Comparison of ENCODE assay signal across 26 cellular contexts in genomic region chr11:126861796-126862195, GRCh38.
"Had no signal": no experiment of that assay in that cellular context is flagged by ENCODE, and none has a peak within 500 bp of the region (broad histone marks: within the 10 kb centered on the region; RNA-seq: fewer than 3 reads in every experiment).

No MANE protein-coding gene starts in this region.

- H3K4me3 ChIP-seq: hepatocyte, left ventricle myocardium inferior, lung, pancreas, prostate gland, skin epidermis, suprapubic skin, thoracic aorta, tibial nerve, vagina had no signal

- H3K4me2 ChIP-seq: hepatocyte had no signal

- H3K27ac ChIP-seq: hepatocyte, left ventricle myocardium inferior, pancreas, prostate gland, skin epidermis, suprapubic skin, thoracic aorta, tibial nerve, vagina had no signal

- H3K9me3 Mint-ChIP-seq: mesothelial cell of epicardium; natural killer cell; nephron progenitor cell; stimulated activated naive CD8-positive, alpha-beta T cell treated with anti-CD3 and anti-CD28 coated beads, Interleukin-15, Interleukin-2, amounts not matched to agents 100 ng/mL and 50 ng/mL, for 24 hours had no signal

- H3K27ac Mint-ChIP-seq: mesothelial cell of epicardium; naive B cell; natural killer cell; nephron progenitor cell; stimulated activated naive B cell treated with anti-CD40 and anti-IgM and Interleukin-4, amounts not matched to agents 10 μg/mL and 1 μg/mL and 100 μg/mL, for 72 hours; stimulated activated naive CD8-positive, alpha-beta T cell treated with anti-CD3 and anti-CD28 coated beads, Interleukin-15, Interleukin-2, amounts not matched to agents 100 ng/mL and 50 ng/mL, for 24 hours; type B pancreatic cell had no signal

- H3K4me1 ChIP-seq: left ventricle myocardium inferior, pancreas, prostate gland, suprapubic skin, tibial nerve, vagina had no signal

- H3K79me2 ChIP-seq: hepatocyte had no signal

- H2AFZ ChIP-seq: hepatocyte had no signal

- H3K9me3 ChIP-seq: left ventricle myocardium inferior, pancreas, prostate gland, suprapubic skin, thoracic aorta, tibial nerve, vagina had no signal

- H3K36me3 ChIP-seq: left ventricle myocardium inferior, pancreas, prostate gland, suprapubic skin, thoracic aorta, tibial nerve, vagina had no signal

- ATAC-seq: right cardiac atrium; sciatic nerve; stimulated activated naive B cell treated with anti-CD40 and anti-IgM and Interleukin-4, amounts not matched to agents 10 μg/mL and 1 μg/mL and 100 μg/mL, for 72 hours had no signal

- H3K36me3 Mint-ChIP-seq: mesothelial cell of epicardium; naive B cell; natural killer cell; stimulated activated naive B cell treated with anti-CD40 and anti-IgM and Interleukin-4, amounts not matched to agents 10 μg/mL and 1 μg/mL and 100 μg/mL, for 72 hours; type B pancreatic cell had no signal

- DNase-seq: islet precursor cell; left ventricle myocardium inferior; mesendoderm; naive B cell; natural killer cell; pancreas; posterior cingulate gyrus; right cardiac atrium; stimulated activated CD4-positive, alpha-beta T cell treated with anti-CD3 and anti-CD28 coated beads, Interleukin-12 subunit alpha, Interleukin-12 subunit beta, amount 100 ng/mL, for 4 hours; stimulated activated CD4-positive, alpha-beta T cell treated with anti-CD3 and anti-CD28 coated beads, Interleukin-15, amount 100 ng/mL, for 24 hours; stimulated activated CD4-positive, alpha-beta T cell treated with anti-CD3 and anti-CD28 coated beads, Interleukin-2, amount 100 ng/mL, for 24 hours; stimulated activated CD4-positive, alpha-beta T cell treated with anti-CD3 and anti-CD28 coated beads, Interleukin-4, amount 100 ng/mL, for 1 hour; stimulated activated naive B cell treated with anti-CD40 and anti-IgM and Interleukin-4, amounts not matched to agents 10 μg/mL and 1 μg/mL and 100 μg/mL, for 72 hours had no signal

- H3K27me3 ChIP-seq: pancreas, tibial nerve, vagina had no signal

- H3K4me3 Mint-ChIP-seq: mesothelial cell of epicardium; naive B cell; natural killer cell; nephron progenitor cell; stimulated activated naive B cell treated with anti-CD40 and anti-IgM and Interleukin-4, amounts not matched to agents 10 μg/mL and 1 μg/mL and 100 μg/mL, for 72 hours; stimulated activated naive CD8-positive, alpha-beta T cell treated with anti-CD3 and anti-CD28 coated beads, Interleukin-15, Interleukin-2, amounts not matched to agents 100 ng/mL and 50 ng/mL, for 24 hours; type B pancreatic cell had no signal
